20 cellular contexts compared by ENCODE assay signal in genomic region chr18:48085781-48086487, GRCh38.
DNase-seq lines count a peak whose midpoint lies in the region; ATAC-seq, FAIRE-seq and TF ChIP-seq lines count a peak whose summit lies in the region.
"Had no signal": no experiment of that assay in that cellular context is flagged by ENCODE, and none has a peak within 500 bp of the region (broad histone marks: within the 10 kb centered on the region; RNA-seq: fewer than 3 reads in every experiment).

No MANE protein-coding gene starts in this region.

- no peak overlapping the region for H2BK12ac ChIP-seq in H1 (ENCODE audit: low read depth, low read length)

- DNase-seq in H1 (ENCODE audit: low read depth in 1 of 2, low spot score in 2 of 2): no peak
- no peak for DNase-seq in keratinocyte (ENCODE audit: low read depth, low spot score)
- DNase-seq in stimulated activated naive B cell treated with anti-CD40 and anti-IgM and Interleukin-4, amounts not matched to agents 10 μg/mL and 1 μg/mL and 100 μg/mL, for 72 hours: no peak
- DNase-seq in inferior parietal cortex (ENCODE audit: extremely low spot score): no peak
- DNase-seq in putamen (ENCODE audit: low spot score): no peak
- DNase-seq: BE2C; CD4-positive, alpha-beta memory T cell; DMS79; KBM-7; NCI-H1092; NCI-H1694 treated with DMSO at 0.1 percent for 48 hours; NCI-H345; NCI-H526 treated with DMSO at 0.1 percent for 48 hours; OCI-M1 had no signal

- 0 out of 7 replicates have a peak, but pooled peaks cover 0 to 2% (median 0%) of the 10 kb centered on the region in 4 experiments for H3K4me1 ChIP-seq in H1 (replicated peaks in 1 of 4; ENCODE audit: control insufficient read depth in 3 of 4, insufficient read depth in 4 of 4, low read length in 3 of 4)
- peaks cover 6% of the 10 kb centered on the region for H3K4me1 ChIP-seq in keratinocyte (ENCODE audit: control insufficient read depth, extremely low read depth, insufficient read depth, low read length)
- H3K4me1 ChIP-seq: BE2C had no signal

- H2BK20ac ChIP-seq in H1 (ENCODE audit: low read length): no peak overlapping the region

- no peak overlapping the region for H3K14ac ChIP-seq in H1 (ENCODE audit: insufficient read length)

- peak; percentile 53; the same call in 2 of the 3 replicates for ATAC-seq in SK-N-SH treated with all-trans-retinoic acid at 6 μM for 48 hours
- no peak for ATAC-seq in stimulated activated naive B cell treated with anti-CD40 and anti-IgM and Interleukin-4, amounts not matched to agents 10 μg/mL and 1 μg/mL and 100 μg/mL, for 72 hours (replicated peaks)
- ATAC-seq in activated CD4-positive, CD25-positive, alpha-beta regulatory T cell treated with anti-CD3 and anti-CD28 coated beads, Interleukin-2, amount 50 U/mL, for 24 hours: no peak
- ATAC-seq: GM23338 had no signal

- H4K8ac ChIP-seq in H1 (ENCODE audit: extremely low read depth, insufficient read depth, low read length): peak overlapping the region; percentile 57

- no peaks in the 10 kb centered on the region for H3K79me1 ChIP-seq in H1 (ENCODE audit: low read depth, low read length)

- H3K27me3 ChIP-seq in H1 (replicated peaks in 1 of 4; ENCODE audit: control insufficient read depth in 3 of 4, extremely low read depth in 1 of 4, insufficient read depth in 3 of 4, low read length in 3 of 4) (no peaks in the 10 kb centered on the region), keratinocyte (ENCODE audit: control insufficient read depth, extremely low read depth, insufficient read depth, low read length) (no peaks in the 10 kb centered on the region)
- H3K27me3 ChIP-seq: BE2C had no signal

- TF ChIP-seq RAD21 in H1 (IDR thresholded peaks at IDR 0.05 in 1 of 2, conservative IDR thresholded peaks at IDR 0.05 in 1 of 2; ENCODE audit: low read depth in 2 of 2, low read length in 2 of 2): no peak

- H3K9me3 ChIP-seq in H1 (ENCODE audit: insufficient read depth in 2 of 2, low read depth in 1 of 2, low read length in 1 of 2) (no peaks in the 10 kb centered on the region), keratinocyte (ENCODE audit: control insufficient read depth, low read depth, low read length) (no peaks in the 10 kb centered on the region)
- H3K9me3 ChIP-seq: BE2C had no signal

- no peak overlapping the region for H4K5ac ChIP-seq in H1 (ENCODE audit: insufficient read length, low read depth, low read length)

- dilution Hi-C loops in keratinocyte (cut with MboI; ENCODE audit: extremely low pct_ligation_motif_present, low sequenced_read_pairs): no loop called here

- H3K36me3 ChIP-seq in H1 (ENCODE audit: control insufficient read depth in 2 of 4, insufficient read depth in 4 of 4, low read length in 3 of 4) (no peaks in the 10 kb centered on the region), keratinocyte (ENCODE audit: control insufficient read depth in 2 of 2, extremely low read depth in 1 of 2, insufficient read depth in 2 of 2, low read length in 2 of 2) (no peaks in the 10 kb centered on the region)
- H3K36me3 ChIP-seq: BE2C had no signal

- 88% methylated on average over 4 of the region's 4 CpGs; no CpG with 5 or more reads in 1 of the 2 experiments for WGBS in H1 (ENCODE audit: extremely low coverage in 1 of 2, insufficient coverage in 1 of 2, insufficient read length in 1 of 2, insufficient replicate concordance in 2 of 2, low coverage in 1 of 2, low lambda C conversion rate in 2 of 2, missing lambda C conversion rate in 1 of 2), 2 experiments

- H3K56ac ChIP-seq in H1 (replicated peaks; ENCODE audit: insufficient read length, low read depth, low read length): no peak overlapping the region

- no peak overlapping the region for H3K4me2 ChIP-seq in H1 (ENCODE audit: insufficient read depth in 1 of 2, low read depth in 2 of 2, low read length in 2 of 2)
- H3K4me2 ChIP-seq in keratinocyte (ENCODE audit: control insufficient read depth, extremely low read depth, insufficient read depth, low read depth, low read length): no peak overlapping the region
- H3K4me2 ChIP-seq: GM23338 had no signal

- H3K9me1 ChIP-seq in keratinocyte (ENCODE audit: control insufficient read depth, extremely low read depth, insufficient read depth, low read length): no peaks in the 10 kb centered on the region

- H2BK120ac ChIP-seq in H1 (replicated peaks; ENCODE audit: low read depth, low read length): no peak overlapping the region

- no peak overlapping the region for H4K91ac ChIP-seq in H1 (replicated peaks; ENCODE audit: insufficient read length, low read length)

- CTCF ChIA-PET in H1 (lab: Charles Lee; ENCODE audit: partially characterized antibody): interaction anchor here (1.0 kb wide), 2 partner anchors 16 to 61 kb away, joined by 3 read pairs; no protein-coding TSS in a partner anchor

- H3K4ac ChIP-seq in H1 (replicated peaks; ENCODE audit: insufficient read length, low read depth, low read length): no peak overlapping the region

- H3K27ac ChIP-seq in H1 (ENCODE audit: low read depth, low read length): no peak overlapping the region
- H3K27ac ChIP-seq in keratinocyte (ENCODE audit: control insufficient read depth, insufficient read depth, low read length): no peak overlapping the region
- H3K27ac ChIP-seq: HL-60 had no signal

- no peak overlapping the region for H2AFZ ChIP-seq in H1 (ENCODE audit: low read length)
- no peak overlapping the region for H2AFZ ChIP-seq in keratinocyte (ENCODE audit: control insufficient read depth, low read length)

- H3K27me3 Mint-ChIP-seq in stimulated activated naive B cell treated with anti-CD40 and anti-IgM and Interleukin-4, amounts not matched to agents 10 μg/mL and 1 μg/mL and 100 μg/mL, for 72 hours: peaks cover 0 to 10% of the 10 kb centered on the region in 2 donors

- H4K20me1 ChIP-seq in H1 (replicated peaks in 1 of 2; ENCODE audit: control insufficient read depth in 1 of 2, insufficient read depth in 2 of 2, low read length in 2 of 2): no peaks in the 10 kb centered on the region
- H4K20me1 ChIP-seq in keratinocyte (ENCODE audit: control insufficient read depth, extremely low read depth, insufficient read depth, low read length): no peaks in the 10 kb centered on the region

- H3K36me3 Mint-ChIP-seq in stimulated activated naive B cell treated with anti-CD40 and anti-IgM and Interleukin-4, amounts not matched to agents 10 μg/mL and 1 μg/mL and 100 μg/mL, for 72 hours: no peaks in the 10 kb centered on the region
- H3K36me3 Mint-ChIP-seq: CD4-positive, alpha-beta memory T cell had no signal

- no peak overlapping the region for H3K23ac ChIP-seq in H1 (ENCODE audit: insufficient read length)

- TF ChIP-seq CTCF in H1 (IDR thresholded peaks at IDR 0.05; ENCODE audit: control extremely low read depth in 1 of 3, insufficient read depth in 1 of 3, low read depth in 1 of 3, low read length in 3 of 3) (no peak), keratinocyte (optimal IDR thresholded peaks at IDR 0.05 in 1 of 3, IDR thresholded peaks at IDR 0.05 in 1 of 3, conservative IDR thresholded peaks at IDR 0.05 in 1 of 3; ENCODE audit: extremely low read depth in 1 of 3, insufficient read depth in 2 of 3, low read length in 3 of 3) (no peak)

- no peaks in the 10 kb centered on the region for H3K23me2 ChIP-seq in H1 (ENCODE audit: low read depth, low read length)

- TF ChIP-seq POLR2A in H1 (IDR thresholded peaks at IDR 0.05; ENCODE audit: control extremely low read depth in 1 of 2, low read depth in 2 of 2, low read length in 2 of 2): no peak

- no peak overlapping the region for H3K18ac ChIP-seq in H1 (ENCODE audit: extremely low read depth, low read length)

- H2AK5ac ChIP-seq in H1 (ENCODE audit: low read depth, low read length): no peak overlapping the region

- H2BK5ac ChIP-seq in H1 (ENCODE audit: low read depth, low read length): no peak overlapping the region

- POLR2A ChIA-PET in H1 (lab: Charles Lee; ENCODE audit: partially characterized antibody): no interaction called here

- H3K9me3 Mint-ChIP-seq in stimulated activated naive B cell treated with anti-CD40 and anti-IgM and Interleukin-4, amounts not matched to agents 10 μg/mL and 1 μg/mL and 100 μg/mL, for 72 hours: no peaks in the 10 kb centered on the region
- H3K9me3 Mint-ChIP-seq: GM23338 had no signal

- H3K4me3 ChIP-seq in H1 (ENCODE audit: extremely low read depth in 1 of 4, insufficient read depth in 2 of 4, low read depth in 3 of 4, low read length in 4 of 4): no peak overlapping the region
- H3K4me3 ChIP-seq in keratinocyte (ENCODE audit: control insufficient read depth in 2 of 3, extremely low read depth in 1 of 3, insufficient read depth in 2 of 3, low read depth in 1 of 3, low read length in 3 of 3): no peak overlapping the region
- H3K4me3 ChIP-seq: GM23338 had no signal

- FAIRE-seq in H1 (lab: Jason Lieb, UNC) (no peak), keratinocyte (lab: Jason Lieb, UNC) (peak; percentile 76)
- FAIRE-seq: G401.6, GM12891 had no signal

- no peaks in the 10 kb centered on the region for H3K4me1 Mint-ChIP-seq in stimulated activated naive B cell treated with anti-CD40 and anti-IgM and Interleukin-4, amounts not matched to agents 10 μg/mL and 1 μg/mL and 100 μg/mL, for 72 hours
- H3K4me1 Mint-ChIP-seq: CD4-positive, alpha-beta memory T cell had no signal

- H3K27ac Mint-ChIP-seq in stimulated activated naive B cell treated with anti-CD40 and anti-IgM and Interleukin-4, amounts not matched to agents 10 μg/mL and 1 μg/mL and 100 μg/mL, for 72 hours: no peak overlapping the region
- H3K27ac Mint-ChIP-seq: CD4-positive, alpha-beta memory T cell; GM23338 had no signal

- H2BK15ac ChIP-seq in H1 (ENCODE audit: low read length): no peak overlapping the region

- TF ChIP-seq EP300 in H1 (IDR thresholded peaks at IDR 0.05; ENCODE audit: borderline replicate concordance in 1 of 2, low read depth in 2 of 2, low read length in 2 of 2): no peak

- H3K9ac ChIP-seq in H1 (replicated peaks in 1 of 4; ENCODE audit: extremely low read depth in 1 of 4, low read depth in 3 of 4, low read length in 3 of 4): no peak overlapping the region
- H3K9ac ChIP-seq in keratinocyte (ENCODE audit: control insufficient read depth, extremely low read depth, insufficient read depth, low read length): no peak overlapping the region

- no peak overlapping the region for H3K4me3 Mint-ChIP-seq in stimulated activated naive B cell treated with anti-CD40 and anti-IgM and Interleukin-4, amounts not matched to agents 10 μg/mL and 1 μg/mL and 100 μg/mL, for 72 hours
- H3K4me3 Mint-ChIP-seq: CD4-positive, alpha-beta memory T cell; GM23338 had no signal

- H3K79me2 ChIP-seq in H1 (ENCODE audit: control insufficient read depth in 1 of 2, insufficient read depth in 2 of 2, low read length in 2 of 2) (no peaks in the 10 kb centered on the region), keratinocyte (ENCODE audit: control insufficient read depth, insufficient read depth, low read length) (no peaks in the 10 kb centered on the region)

TF ChIP-seq in SK-N-SH treated with all-trans-retinoic acid at 6 μM for 48 hours, 23 proteins besides CTCF, POLR2A, EP300 and RAD21 (continues in another document):
- TF ChIP-seq ZNF8 (CRISPR knock-in tag; IDR thresholded peaks at IDR 0.05): no peak

TF ChIP-seq in H1, 55 proteins besides CTCF, POLR2A, EP300 and RAD21 (continues in another document):
- TF ChIP-seq SIRT6 (IDR thresholded peaks at IDR 0.05; ENCODE audit: low read length) (no peak), CTBP2 (IDR thresholded peaks at IDR 0.05; ENCODE audit: borderline replicate concordance, insufficient read depth, insufficient read length, low read length) (no peak), KDM4A (IDR thresholded peaks at IDR 0.05; ENCODE audit: low read depth, low read length, severe bottlenecking) (no peak), ZNF274 (IDR thresholded peaks at IDR 0.05; ENCODE audit: borderline replicate concordance, extremely low read depth, low read length) (no peak)
